Comparison of ENCODE assay signal across 9 cellular contexts in genomic region chr1:184160236-184160635, GRCh38.
A peak's percentile ranks its signal among the peaks of the same experiment; 100 is the strongest.
DNase-seq lines count a peak whose midpoint lies in the region; ATAC-seq, FAIRE-seq and TF ChIP-seq lines count a peak whose summit lies in the region.
"Had no signal": no experiment of that assay in that cellular context is flagged by ENCODE, and none has a peak within 500 bp of the region (broad histone marks: within the 10 kb centered on the region; RNA-seq: fewer than 3 reads in every experiment).

No MANE protein-coding gene starts in this region.

- SMC1A ChIA-PET in GM12878 (lab: Charles Lee; ENCODE audit: uncharacterized antibody, unreplicated experiment), result interaction anchor here (1.0 to 1.6 kb wide), 2 partner anchors 9 to 11 kb away, joined by 5 read pairs; no protein-coding TSS in a partner anchor

- H3F3A ChIP-seq in smooth muscle cell (ENCODE audit: low read depth), result peaks cover 10% of the 10 kb centered on the region

- TF ChIP-seq POLR2A in GM12878 (IDR thresholded peaks at IDR 0.05; ENCODE audit: low read depth, low read length), result no peak

- DNase-seq in NK-92 treated with Interleukin-12 subunit alpha and Interleukin-12 subunit beta, amount 100 ng/mL, for 24 hours (lab: John Stamatoyannopoulos, UW), result peak; percentile 29
- DNase-seq in NK-92 (lab: John Stamatoyannopoulos, UW; ENCODE audit: unreplicated experiment), result no peak
- peak; percentile 36 for DNase-seq in GM12878 (ENCODE audit: low read depth, low spot score)
- DNase-seq in smooth muscle cell (lab: John Stamatoyannopoulos, UW; ENCODE audit: unreplicated experiment), result no peak
- no peak for DNase-seq in NCI-H1694 treated with DMSO at 0.1 percent for 48 hours (lab: John Stamatoyannopoulos, UW)
- no peak for DNase-seq in T-helper 9 cell
- DNase-seq in NCI-H2107 treated with DMSO at 0.1 percent for 48 hours (lab: John Stamatoyannopoulos, UW; ENCODE audit: unreplicated experiment), result no peak

- H3K4me2 ChIP-seq in GM12878 (ENCODE audit: control insufficient read depth, insufficient read depth) (no peak overlapping the region), smooth muscle cell (no peak overlapping the region)

- TF ChIP-seq EP300 in GM12878 (IDR thresholded peaks at IDR 0.05; ENCODE audit: borderline replicate concordance in 1 of 2, control insufficient read depth in 1 of 2, low read depth in 2 of 2, low read length in 2 of 2), result no peak

- H3K4me1 ChIP-seq in GM12878 (ENCODE audit: control insufficient read depth, insufficient read depth, low read length), result peaks cover 26% of the 10 kb centered on the region
- H3K4me1 ChIP-seq in smooth muscle cell (ENCODE audit: low read depth), result peaks cover 7% of the 10 kb centered on the region

- WGBS in GM12878 (ENCODE audit: insufficient coverage, insufficient replicate concordance, low lambda C conversion rate, missing lambda C conversion rate), result 83% methylated on average over 2 of the region's 2 CpGs
- WGBS in smooth muscle cell (ENCODE audit: low lambda C conversion rate), result 82% methylated on average over 2 of the region's 2 CpGs

- no TSS peak for BruUV-seq in GM12878 (replicated peaks; lab: Mats Ljungman, UMichigan)

- FAIRE-seq in GM12878 (lab: Jason Lieb, UNC), result no peak

- TF ChIP-seq RAD21 in GM12878 (IDR thresholded peaks at IDR 0.05; ENCODE audit: insufficient read depth, low read depth, low read length), result no peak

- H2AFZ ChIP-seq in GM12878 (ENCODE audit: control insufficient read depth, low read depth, low read length) (no peak overlapping the region), smooth muscle cell (ENCODE audit: low read depth) (no peak overlapping the region)

- ATAC-seq in HG03432 (IDR thresholded peaks at IDR 0.05; ENCODE audit: unreplicated experiment), result peak; percentile 47
- peak; percentile 61 for ATAC-seq in GM12878

- RAD21 ChIA-PET in GM12878 (lab: Charles Lee; ENCODE audit: unreplicated experiment), result interaction anchor here (0.6 to 1.4 kb wide), 2 partner anchors 63 to 107 kb away, joined by 3 read pairs; no protein-coding TSS in a partner anchor

- no peaks in the 10 kb centered on the region; the same call in 1 of the 2 replicates for H4K20me1 ChIP-seq in GM12878 (ENCODE audit: control insufficient read depth, insufficient read depth)
- no peaks in the 10 kb centered on the region for H4K20me1 ChIP-seq in smooth muscle cell (ENCODE audit: low read depth)

- no peaks in the 10 kb centered on the region for H3K27me3 ChIP-seq in GM12878 (replicated peaks in 1 of 2; ENCODE audit: control insufficient read depth in 2 of 2, insufficient read depth in 2 of 2, low read length in 1 of 2)
- no peaks in the 10 kb centered on the region for H3K27me3 ChIP-seq in smooth muscle cell (ENCODE audit: low read depth)

- H3K4me3 ChIP-seq in GM12878, result no peak overlapping the region
- no peak overlapping the region for H3K4me3 ChIP-seq in smooth muscle cell

- H3K36me3 ChIP-seq in GM12878 (ENCODE audit: control insufficient read depth in 2 of 2, insufficient read depth in 2 of 2, low read length in 1 of 2) (no peaks in the 10 kb centered on the region), smooth muscle cell (ENCODE audit: low read depth) (no peaks in the 10 kb centered on the region)

- no peaks in the 10 kb centered on the region for H3K79me2 ChIP-seq in GM12878 (ENCODE audit: control insufficient read depth, insufficient read depth, low read length)
- H3K79me2 ChIP-seq in smooth muscle cell (ENCODE audit: low read depth), result no peaks in the 10 kb centered on the region

- CTCF ChIA-PET in GM12878 (lab: Yijun Ruan, JAX), result interaction anchor here (1.0 kb wide), 1 partner anchor 62 kb away, joined by 4 read pairs; no protein-coding TSS in a partner anchor

- H3K9ac ChIP-seq in GM12878 (ENCODE audit: control insufficient read depth, insufficient read depth, low read length) (no peak overlapping the region), smooth muscle cell (ENCODE audit: low read depth) (no peak overlapping the region)

- intact Hi-C loops in GM12878 (cut with micrococcal nuclease; ENCODE audit: unreplicated experiment), result no loop called here

- TF ChIP-seq CTCF in GM12878 (IDR thresholded peaks at IDR 0.05 in 2 of 3, conservative IDR thresholded peaks at IDR 0.05 in 1 of 3; ENCODE audit: control insufficient read depth in 2 of 3, extremely low read depth in 1 of 3, insufficient read depth in 1 of 3, low read depth in 3 of 3, low read length in 3 of 3) (no peak), smooth muscle cell (IDR thresholded peaks at IDR 0.05; ENCODE audit: borderline replicate concordance, insufficient read depth, poor library complexity, severe bottlenecking) (no peak)

- H3K9me3 ChIP-seq in GM12878 (replicated peaks; ENCODE audit: control insufficient read depth, insufficient read depth, low read length), result no peaks in the 10 kb centered on the region; the same call in 1 of the 3 replicates
- no peaks in the 10 kb centered on the region for H3K9me3 ChIP-seq in smooth muscle cell (replicated peaks; ENCODE audit: low read depth)

- H3K27ac ChIP-seq in GM12878 (ENCODE audit: control insufficient read depth, insufficient read depth) (no peak overlapping the region), smooth muscle cell (ENCODE audit: low read depth) (peak overlapping the region; percentile 51)
- H3K27ac ChIP-seq: 22Rv1 had no signal

- POLR2A ChIA-PET in GM12878 (lab: Charles Lee), result no interaction called here

- in situ Hi-C loops in GM12878 (cut with MboI), result no loop called here

TF ChIP-seq in GM12878, 131 proteins besides CTCF, POLR2A, EP300 and RAD21:
- no peak for TF ChIP-seq HDAC6 (IDR thresholded peaks at IDR 0.05; ENCODE audit: unreplicated experiment)
- no peak for TF ChIP-seq MTA3 (IDR thresholded peaks at IDR 0.05; ENCODE audit: borderline replicate concordance, low read length)
- TF ChIP-seq TARDBP (IDR thresholded peaks at IDR 0.05; ENCODE audit: borderline replicate concordance), result no peak
- TF ChIP-seq MYC (IDR thresholded peaks at IDR 0.05; ENCODE audit: insufficient read depth, insufficient read length, insufficient replicate concordance, low read length, severe bottlenecking), result no peak
- TF ChIP-seq JUNB (IDR thresholded peaks at IDR 0.05), result peak; percentile 24; the same call in 1 of the 2 replicates
- no peak for TF ChIP-seq IRF4 (IDR thresholded peaks at IDR 0.05; ENCODE audit: low read depth, low read length)
- TF ChIP-seq SMC3 (IDR thresholded peaks at IDR 0.05; ENCODE audit: borderline replicate concordance, low read length), result no peak
- no peak for TF ChIP-seq SRF (IDR thresholded peaks at IDR 0.05; ENCODE audit: low read depth in 2 of 2, low read length in 2 of 2)
- no peak for TF ChIP-seq FOXK2 (IDR thresholded peaks at IDR 0.05)
- TF ChIP-seq IKZF2 (IDR thresholded peaks at IDR 0.05), result peak; percentile 25 to 37; a peak in 2 of 4 replicates
- TF ChIP-seq CHD1 (IDR thresholded peaks at IDR 0.05; ENCODE audit: low read depth, low read length), result no peak
- TF ChIP-seq CEBPB (IDR thresholded peaks at IDR 0.05; ENCODE audit: borderline replicate concordance in 1 of 2, low read depth in 2 of 2, low read length in 2 of 2), result peak in 1 of 2 experiments; percentile 67; a peak in 1 of 4 replicates
- no peak for TF ChIP-seq ETV6 (conservative IDR thresholded peaks at IDR 0.05 in 1 of 2, IDR thresholded peaks at IDR 0.05 in 1 of 2; ENCODE audit: borderline replicate concordance in 1 of 2, low read depth in 1 of 2)
- TF ChIP-seq SREBF1 (IDR thresholded peaks at IDR 0.05; ENCODE audit: low read length), result no peak
- no peak for TF ChIP-seq ASH2L (IDR thresholded peaks at IDR 0.05; ENCODE audit: borderline replicate concordance, low read depth)
- no peak for TF ChIP-seq ATF7 (IDR thresholded peaks at IDR 0.05; ENCODE audit: low read depth)
- TF ChIP-seq RB1 (IDR thresholded peaks at IDR 0.05; ENCODE audit: borderline replicate concordance), result no peak
- peak; percentile 17; the same call in 1 of the 2 replicates for TF ChIP-seq RUNX3 (IDR thresholded peaks at IDR 0.05; ENCODE audit: low read length)

Comparison
In these comparisons a context has a peak if more than half of its experiments do, and no peak if none do; other contexts are left out.
1. DNase-seq: peak in NK-92 treated with Interleukin-12 subunit alpha and Interleukin-12 subunit beta, amount 100 ng/mL, for 24 hours (single experiment) and GM12878 (single experiment); none in NK-92 (single experiment), smooth muscle cell (single experiment), NCI-H1694 treated with DMSO at 0.1 percent for 48 hours (single experiment), T-helper 9 cell (single experiment) and NCI-H2107 treated with DMSO at 0.1 percent for 48 hours (single experiment).